In genomic region chr1:205355054-205355453, GRCh38 we compare ENCODE assay signal across 1 cellular context.
TF ChIP-seq lines count a peak whose summit lies in the region.

No MANE protein-coding gene starts in this region.

TF ChIP-seq in H1, 55 proteins besides CTCF, POLR2A, EP300 and RAD21 (continued from another document):
- no peak for TF ChIP-seq CHD2 (IDR thresholded peaks at IDR 0.05; ENCODE audit: low read length)
- no peak for TF ChIP-seq CBX8 (IDR thresholded peaks at IDR 0.05; ENCODE audit: borderline replicate concordance, low read depth, low read length)
- no peak for TF ChIP-seq FOSL1 (IDR thresholded peaks at IDR 0.05; ENCODE audit: insufficient read depth, low read depth, low read length)
- TF ChIP-seq SIRT6 (IDR thresholded peaks at IDR 0.05; ENCODE audit: low read length), result no peak
- no peak for TF ChIP-seq TAF7 (optimal IDR thresholded peaks at IDR 0.05; ENCODE audit: borderline replicate concordance, low read depth, low read length)
- TF ChIP-seq ATF2 (IDR thresholded peaks at IDR 0.05; ENCODE audit: low read length), result no peak
- TF ChIP-seq CBX5 (IDR thresholded peaks at IDR 0.05; ENCODE audit: low read depth, low read length), result no peak
- TF ChIP-seq ASH2L (IDR thresholded peaks at IDR 0.05; ENCODE audit: low read length), result no peak
